ENCODE assay signal across 1 cellular context in genomic region chr2:101361519-101361918, GRCh38.
TF ChIP-seq lines count a peak whose summit lies in the region.

No MANE protein-coding gene starts in this region.

TF ChIP-seq in GM23338, 12 proteins besides CTCF, POLR2A, EP300 and RAD21 (continued from another document):
- TF ChIP-seq ZNF462 (CRISPR knock-in tag; IDR thresholded peaks at IDR 0.05) = no peak
- TF ChIP-seq, protein P1, sequence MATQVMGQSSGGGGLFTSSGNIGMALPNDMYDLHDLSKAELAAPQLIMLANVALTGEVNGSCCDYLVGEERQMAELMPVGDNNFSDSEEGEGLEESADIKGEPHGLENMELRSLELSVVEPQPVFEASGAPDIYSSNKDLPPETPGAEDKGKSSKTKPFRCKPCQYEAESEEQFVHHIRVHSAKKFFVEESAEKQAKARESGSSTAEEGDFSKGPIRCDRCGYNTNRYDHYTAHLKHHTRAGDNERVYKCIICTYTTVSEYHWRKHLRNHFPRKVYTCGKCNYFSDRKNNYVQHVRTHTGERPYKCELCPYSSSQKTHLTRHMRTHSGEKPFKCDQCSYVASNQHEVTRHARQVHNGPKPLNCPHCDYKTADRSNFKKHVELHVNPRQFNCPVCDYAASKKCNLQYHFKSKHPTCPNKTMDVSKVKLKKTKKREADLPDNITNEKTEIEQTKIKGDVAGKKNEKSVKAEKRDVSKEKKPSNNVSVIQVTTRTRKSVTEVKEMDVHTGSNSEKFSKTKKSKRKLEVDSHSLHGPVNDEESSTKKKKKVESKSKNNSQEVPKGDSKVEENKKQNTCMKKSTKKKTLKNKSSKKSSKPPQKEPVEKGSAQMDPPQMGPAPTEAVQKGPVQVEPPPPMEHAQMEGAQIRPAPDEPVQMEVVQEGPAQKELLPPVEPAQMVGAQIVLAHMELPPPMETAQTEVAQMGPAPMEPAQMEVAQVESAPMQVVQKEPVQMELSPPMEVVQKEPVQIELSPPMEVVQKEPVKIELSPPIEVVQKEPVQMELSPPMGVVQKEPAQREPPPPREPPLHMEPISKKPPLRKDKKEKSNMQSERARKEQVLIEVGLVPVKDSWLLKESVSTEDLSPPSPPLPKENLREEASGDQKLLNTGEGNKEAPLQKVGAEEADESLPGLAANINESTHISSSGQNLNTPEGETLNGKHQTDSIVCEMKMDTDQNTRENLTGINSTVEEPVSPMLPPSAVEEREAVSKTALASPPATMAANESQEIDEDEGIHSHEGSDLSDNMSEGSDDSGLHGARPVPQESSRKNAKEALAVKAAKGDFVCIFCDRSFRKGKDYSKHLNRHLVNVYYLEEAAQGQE (IDR thresholded peaks at IDR 0.05; ENCODE audit: unreplicated experiment) = no peak
- no peak for TF ChIP-seq JUNB (IDR thresholded peaks at IDR 0.05; ENCODE audit: unreplicated experiment)
- no peak for TF ChIP-seq ZNF114 (CRISPR knock-in tag; IDR thresholded peaks at IDR 0.05)
- TF ChIP-seq STAT1 (IDR thresholded peaks at IDR 0.05; ENCODE audit: unreplicated experiment) = no peak
- TF ChIP-seq EZH2 (IDR thresholded peaks at IDR 0.05; ENCODE audit: low read depth, unreplicated experiment) = no peak
- no peak for TF ChIP-seq EZH2phosphoT487 (IDR thresholded peaks at IDR 0.05; ENCODE audit: unreplicated experiment)
- TF ChIP-seq POLR2AphosphoS5 (IDR thresholded peaks at IDR 0.05; ENCODE audit: low read depth) = no peak
- no peak for TF ChIP-seq CREB1 (CRISPR knock-in tag; IDR thresholded peaks at IDR 0.05; ENCODE audit: low read depth)
- no peak for TF ChIP-seq ZNF331 (CRISPR knock-in tag; IDR thresholded peaks at IDR 0.05; ENCODE audit: low read depth)
